1 cellular context compared by ENCODE assay signal in the genomic region with DNA sequence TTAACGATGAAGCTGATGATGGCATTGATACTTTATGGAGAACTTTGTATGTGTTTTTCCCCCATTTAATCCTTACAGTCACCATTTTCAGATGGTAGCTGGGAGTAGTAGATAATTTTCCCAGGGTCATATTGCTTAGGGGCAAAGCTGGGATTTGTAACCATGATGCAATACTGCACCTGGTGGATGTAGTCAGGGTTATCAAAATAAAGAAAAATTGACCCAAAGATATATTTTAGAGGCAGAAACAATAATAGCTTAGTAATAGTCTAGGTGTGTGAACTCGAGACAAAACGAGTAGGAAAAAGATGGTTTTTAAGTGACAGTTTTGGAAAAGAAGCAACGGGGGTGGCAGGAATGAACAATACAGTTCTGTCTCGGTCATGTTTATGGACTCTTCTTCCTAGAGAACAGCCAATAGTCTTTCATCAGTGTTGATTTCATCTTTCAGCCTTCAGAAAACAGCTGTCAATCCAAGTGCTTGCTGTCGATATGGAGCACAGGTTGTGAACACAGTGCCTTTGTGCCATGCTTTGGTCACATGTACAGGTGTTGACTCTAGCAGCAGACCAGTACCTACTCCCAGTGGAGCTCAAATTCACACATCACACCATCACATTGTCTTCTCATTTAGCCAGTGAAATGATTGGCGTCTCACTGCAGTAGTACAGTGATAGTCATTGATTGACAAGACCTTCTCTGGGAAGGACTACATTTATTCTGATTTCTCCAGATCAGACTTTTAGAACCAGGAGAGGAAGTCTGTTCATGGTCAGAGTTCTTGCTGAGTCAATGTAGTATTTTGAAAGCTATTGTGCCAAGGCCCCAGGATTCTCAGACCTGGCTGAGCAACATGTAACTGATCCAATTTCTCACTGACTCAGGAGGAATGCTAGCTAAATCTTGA.
TF ChIP-seq lines count a peak whose summit lies in the region.

No MANE protein-coding gene starts in this region.

TF ChIP-seq in HepG2, 621 proteins besides CTCF, POLR2A, EP300 and RAD21 (continued from another document and continues in another):
- TF ChIP-seq, protein P1, sequence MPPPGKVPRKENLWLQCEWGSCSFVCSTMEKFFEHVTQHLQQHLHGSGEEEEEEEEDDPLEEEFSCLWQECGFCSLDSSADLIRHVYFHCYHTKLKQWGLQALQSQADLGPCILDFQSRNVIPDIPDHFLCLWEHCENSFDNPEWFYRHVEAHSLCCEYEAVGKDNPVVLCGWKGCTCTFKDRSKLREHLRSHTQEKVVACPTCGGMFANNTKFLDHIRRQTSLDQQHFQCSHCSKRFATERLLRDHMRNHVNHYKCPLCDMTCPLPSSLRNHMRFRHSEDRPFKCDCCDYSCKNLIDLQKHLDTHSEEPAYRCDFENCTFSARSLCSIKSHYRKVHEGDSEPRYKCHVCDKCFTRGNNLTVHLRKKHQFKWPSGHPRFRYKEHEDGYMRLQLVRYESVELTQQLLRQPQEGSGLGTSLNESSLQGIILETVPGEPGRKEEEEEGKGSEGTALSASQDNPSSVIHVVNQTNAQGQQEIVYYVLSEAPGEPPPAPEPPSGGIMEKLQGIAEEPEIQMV (CRISPR knock-in tag; IDR thresholded peaks at IDR 0.05; ENCODE audit: low read depth) = peak; percentile 70; the same call in 1 of the 2 replicates
- TF ChIP-seq SIX4 (CRISPR knock-in tag; IDR thresholded peaks at IDR 0.05) (peak; percentile 79; the same call in 1 of the 2 replicates), SNAPC5 (CRISPR knock-in tag; IDR thresholded peaks at IDR 0.05; ENCODE audit: borderline replicate concordance) (no peak), CREBL2 (CRISPR knock-in tag; IDR thresholded peaks at IDR 0.05; ENCODE audit: borderline replicate concordance) (0 out of 2 replicates have a peak, but pooled peaks have one; percentile 39), ZSCAN31 (CRISPR knock-in tag; IDR thresholded peaks at IDR 0.05; ENCODE audit: low read depth) (peak; percentile 60; the same call in 1 of the 2 replicates), MXD1 (CRISPR knock-in tag; IDR thresholded peaks at IDR 0.05) (no peak), SOX5 (CRISPR knock-in tag; IDR thresholded peaks at IDR 0.05; ENCODE audit: borderline replicate concordance) (peak; percentile 100), ELF4 (CRISPR knock-in tag; IDR thresholded peaks at IDR 0.05; ENCODE audit: borderline replicate concordance) (no peak), NCOA2 (CRISPR knock-in tag; IDR thresholded peaks at IDR 0.05) (peak; percentile 93), NCOA1 (CRISPR knock-in tag; IDR thresholded peaks at IDR 0.05) (peak; percentile 87; the same call in 1 of the 2 replicates), MEF2D (CRISPR knock-in tag; IDR thresholded peaks at IDR 0.05) (peak; percentile 93), ARNT2 (CRISPR knock-in tag; IDR thresholded peaks at IDR 0.05; ENCODE audit: low read depth) (peak; percentile 85), ZKSCAN8 (CRISPR knock-in tag; IDR thresholded peaks at IDR 0.05; ENCODE audit: borderline replicate concordance) (peak; percentile 97), KLF11 (CRISPR knock-in tag; IDR thresholded peaks at IDR 0.05) (peak; percentile 88; the same call in 1 of the 2 replicates), ZNF646 (CRISPR knock-in tag; IDR thresholded peaks at IDR 0.05) (peak; percentile 78; the same call in 1 of the 2 replicates), RXRB (CRISPR knock-in tag; IDR thresholded peaks at IDR 0.05; ENCODE audit: borderline replicate concordance) (peak; percentile 97), TEF (CRISPR knock-in tag; IDR thresholded peaks at IDR 0.05) (no peak), ZNF883 (CRISPR knock-in tag; IDR thresholded peaks at IDR 0.05; ENCODE audit: not compliant biosample characterization) (peak; percentile 84), ZFP36L1 (CRISPR knock-in tag; IDR thresholded peaks at IDR 0.05) (peak; percentile 83; the same call in 1 of the 2 replicates), ESRRA (CRISPR knock-in tag; IDR thresholded peaks at IDR 0.05; ENCODE audit: low read depth) (peak; percentile 69), MEIS2 (CRISPR knock-in tag; IDR thresholded peaks at IDR 0.05) (peak; percentile 100), ZEB1 (IDR thresholded peaks at IDR 0.05; ENCODE audit: insufficient replicate concordance, low read depth) (peak; percentile 75), ZC3H13 (CRISPR knock-in tag; IDR thresholded peaks at IDR 0.05) (no peak), MTF1 (CRISPR knock-in tag; IDR thresholded peaks at IDR 0.05) (no peak), JARID2 (CRISPR knock-in tag; IDR thresholded peaks at IDR 0.05; ENCODE audit: insufficient replicate concordance) (peak; percentile 85), ZNF3 (CRISPR knock-in tag; IDR thresholded peaks at IDR 0.05) (peak; percentile 28; the same call in 1 of the 2 replicates), REPIN1 (CRISPR knock-in tag; IDR thresholded peaks at IDR 0.05; ENCODE audit: borderline replicate concordance, low read depth) (peak; percentile 77), PAX8 (CRISPR knock-in tag; IDR thresholded peaks at IDR 0.05; ENCODE audit: borderline replicate concordance) (0 out of 2 replicates have a peak, but pooled peaks have one; percentile 57), ZFX (CRISPR knock-in tag; IDR thresholded peaks at IDR 0.05; ENCODE audit: low read depth) (peak; percentile 72), NFATC3 (CRISPR knock-in tag; IDR thresholded peaks at IDR 0.05) (peak; percentile 78; the same call in 1 of the 2 replicates), ZNF652 (CRISPR knock-in tag; IDR thresholded peaks at IDR 0.05; ENCODE audit: borderline replicate concordance, low read depth) (peak; percentile 8; the same call in 1 of the 2 replicates), HDAC2 (CRISPR knock-in tag; IDR thresholded peaks at IDR 0.05) (peak; percentile 97), RAD51 (IDR thresholded peaks at IDR 0.05; ENCODE audit: borderline replicate concordance) (no peak), TGIF2 (CRISPR knock-in tag; IDR thresholded peaks at IDR 0.05) (peak; percentile 99), ATF4 (CRISPR knock-in tag; IDR thresholded peaks at IDR 0.05) (peak in 1 of 2 experiments; percentile 93; a peak in 2 of 4 replicates)
- TF ChIP-seq, protein P2, sequence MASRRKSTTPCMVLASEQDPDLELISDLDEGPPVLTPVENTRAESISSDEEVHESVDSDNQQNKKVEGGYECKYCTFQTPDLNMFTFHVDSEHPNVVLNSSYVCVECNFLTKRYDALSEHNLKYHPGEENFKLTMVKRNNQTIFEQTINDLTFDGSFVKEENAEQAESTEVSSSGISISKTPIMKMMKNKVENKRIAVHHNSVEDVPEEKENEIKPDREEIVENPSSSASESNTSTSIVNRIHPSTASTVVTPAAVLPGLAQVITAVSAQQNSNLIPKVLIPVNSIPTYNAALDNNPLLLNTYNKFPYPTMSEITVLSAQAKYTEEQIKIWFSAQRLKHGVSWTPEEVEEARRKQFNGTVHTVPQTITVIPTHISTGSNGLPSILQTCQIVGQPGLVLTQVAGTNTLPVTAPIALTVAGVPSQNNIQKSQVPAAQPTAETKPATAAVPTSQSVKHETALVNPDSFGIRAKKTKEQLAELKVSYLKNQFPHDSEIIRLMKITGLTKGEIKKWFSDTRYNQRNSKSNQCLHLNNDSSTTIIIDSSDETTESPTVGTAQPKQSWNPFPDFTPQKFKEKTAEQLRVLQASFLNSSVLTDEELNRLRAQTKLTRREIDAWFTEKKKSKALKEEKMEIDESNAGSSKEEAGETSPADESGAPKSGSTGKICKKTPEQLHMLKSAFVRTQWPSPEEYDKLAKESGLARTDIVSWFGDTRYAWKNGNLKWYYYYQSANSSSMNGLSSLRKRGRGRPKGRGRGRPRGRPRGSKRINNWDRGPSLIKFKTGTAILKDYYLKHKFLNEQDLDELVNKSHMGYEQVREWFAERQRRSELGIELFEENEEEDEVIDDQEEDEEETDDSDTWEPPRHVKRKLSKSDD (CRISPR knock-in tag; IDR thresholded peaks at IDR 0.05; ENCODE audit: low read depth) = no peak
- TF ChIP-seq, protein P3, sequence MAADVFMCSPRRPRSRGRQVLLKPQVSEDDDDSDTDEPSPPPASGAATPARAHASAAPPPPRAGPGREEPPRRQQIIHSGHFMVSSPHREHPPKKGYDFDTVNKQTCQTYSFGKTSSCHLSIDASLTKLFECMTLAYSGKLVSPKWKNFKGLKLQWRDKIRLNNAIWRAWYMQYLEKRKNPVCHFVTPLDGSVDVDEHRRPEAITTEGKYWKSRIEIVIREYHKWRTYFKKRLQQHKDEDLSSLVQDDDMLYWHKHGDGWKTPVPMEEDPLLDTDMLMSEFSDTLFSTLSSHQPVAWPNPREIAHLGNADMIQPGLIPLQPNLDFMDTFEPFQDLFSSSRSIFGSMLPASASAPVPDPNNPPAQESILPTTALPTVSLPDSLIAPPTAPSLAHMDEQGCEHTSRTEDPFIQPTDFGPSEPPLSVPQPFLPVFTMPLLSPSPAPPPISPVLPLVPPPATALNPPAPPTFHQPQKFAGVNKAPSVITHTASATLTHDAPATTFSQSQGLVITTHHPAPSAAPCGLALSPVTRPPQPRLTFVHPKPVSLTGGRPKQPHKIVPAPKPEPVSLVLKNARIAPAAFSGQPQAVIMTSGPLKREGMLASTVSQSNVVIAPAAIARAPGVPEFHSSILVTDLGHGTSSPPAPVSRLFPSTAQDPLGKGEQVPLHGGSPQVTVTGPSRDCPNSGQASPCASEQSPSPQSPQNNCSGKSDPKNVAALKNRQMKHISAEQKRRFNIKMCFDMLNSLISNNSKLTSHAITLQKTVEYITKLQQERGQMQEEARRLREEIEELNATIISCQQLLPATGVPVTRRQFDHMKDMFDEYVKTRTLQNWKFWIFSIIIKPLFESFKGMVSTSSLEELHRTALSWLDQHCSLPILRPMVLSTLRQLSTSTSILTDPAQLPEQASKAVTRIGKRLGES (CRISPR knock-in tag; IDR thresholded peaks at IDR 0.05; ENCODE audit: borderline replicate concordance) = peak; percentile 99
- TF ChIP-seq, protein P4, sequence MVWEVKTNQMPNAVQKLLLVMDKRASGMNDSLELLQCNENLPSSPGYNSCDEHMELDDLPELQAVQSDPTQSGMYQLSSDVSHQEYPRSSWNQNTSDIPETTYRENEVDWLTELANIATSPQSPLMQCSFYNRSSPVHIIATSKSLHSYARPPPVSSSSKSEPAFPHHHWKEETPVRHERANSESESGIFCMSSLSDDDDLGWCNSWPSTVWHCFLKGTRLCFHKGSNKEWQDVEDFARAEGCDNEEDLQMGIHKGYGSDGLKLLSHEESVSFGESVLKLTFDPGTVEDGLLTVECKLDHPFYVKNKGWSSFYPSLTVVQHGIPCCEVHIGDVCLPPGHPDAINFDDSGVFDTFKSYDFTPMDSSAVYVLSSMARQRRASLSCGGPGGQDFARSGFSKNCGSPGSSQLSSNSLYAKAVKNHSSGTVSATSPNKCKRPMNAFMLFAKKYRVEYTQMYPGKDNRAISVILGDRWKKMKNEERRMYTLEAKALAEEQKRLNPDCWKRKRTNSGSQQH (CRISPR knock-in tag; IDR thresholded peaks at IDR 0.05; ENCODE audit: low read depth) = peak; percentile 98
